Comparison of ENCODE assay signal across 8 cellular contexts in the genomic region with DNA sequence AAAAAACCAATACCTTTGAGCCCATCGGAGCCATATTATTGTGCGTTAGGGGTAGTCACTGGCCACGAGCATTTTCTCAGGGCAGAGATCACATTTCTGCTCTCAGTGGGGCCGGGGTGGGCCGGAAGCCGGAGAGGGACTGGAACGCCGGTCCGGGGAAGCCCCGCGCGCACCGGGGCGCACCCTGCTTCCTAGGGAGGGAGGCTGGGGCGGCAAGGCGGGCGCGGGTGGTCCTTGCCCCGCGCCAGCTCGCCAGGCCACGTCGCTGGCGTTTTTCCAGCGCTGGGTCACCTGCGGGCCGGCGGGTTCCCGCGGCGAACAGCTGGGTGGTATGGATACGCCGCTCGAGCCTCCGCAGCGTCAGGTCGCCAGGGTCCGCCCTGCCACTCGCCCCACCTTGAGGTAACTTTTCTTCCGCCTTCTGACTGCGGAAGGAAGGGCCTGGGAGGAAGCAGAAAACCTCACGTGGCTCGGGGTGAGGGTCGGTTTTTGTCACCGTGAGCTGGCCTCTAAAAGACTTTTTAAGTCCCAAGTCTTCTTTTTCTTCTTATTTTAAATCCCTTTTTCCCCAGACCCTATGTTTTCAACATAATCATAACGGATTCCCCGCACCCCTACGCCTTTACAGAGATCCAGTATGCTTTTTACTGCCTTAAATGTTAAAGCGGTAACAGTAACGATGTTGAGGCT. TPM values are rescaled to one million over a fixed set of nuclear protein-coding genes. Genes with fewer than 3 reads are reported as not detected.
DNase-seq lines count a peak whose midpoint lies in the region; ATAC-seq, FAIRE-seq and TF ChIP-seq lines count a peak whose summit lies in the region.

No MANE protein-coding gene starts in this region.

- H4K91ac ChIP-seq in H1 (replicated peaks; ENCODE audit: insufficient read length, low read length) = peak overlapping the region; percentile 42

- peaks cover 12 to 21% (median 17%) of the 10 kb centered on the region in 4 experiments for H3K36me3 ChIP-seq in H1 (ENCODE audit: control insufficient read depth in 2 of 4, insufficient read depth in 4 of 4, low read length in 3 of 4)
- H3K36me3 ChIP-seq in mucosa of descending colon (ENCODE audit: low read depth) = peaks cover 4% of the 10 kb centered on the region

- 29% methylated on average over 28 of the region's 50 CpGs; no CpG with 5 or more reads in 1 of the 2 experiments for WGBS in H1 (ENCODE audit: extremely low coverage in 1 of 2, insufficient coverage in 1 of 2, insufficient read length in 1 of 2, insufficient replicate concordance in 2 of 2, low coverage in 1 of 2, low lambda C conversion rate in 2 of 2, missing lambda C conversion rate in 1 of 2), 2 experiments

- peaks cover 0 to 28% of the 10 kb centered on the region in 2 experiments; a peak in 3 of 4 replicates for H3K79me2 ChIP-seq in H1 (ENCODE audit: control insufficient read depth in 1 of 2, insufficient read depth in 2 of 2, low read length in 2 of 2)

- H3K79me1 ChIP-seq in H1 (ENCODE audit: low read depth, low read length) = no peaks in the 10 kb centered on the region

- peak in 1 of 2 experiments; percentile 50; a peak in 2 of 3 replicates for TF ChIP-seq POLR2A in H1 (IDR thresholded peaks at IDR 0.05; ENCODE audit: control extremely low read depth in 1 of 2, low read depth in 2 of 2, low read length in 2 of 2)

- peaks cover 42% of the 10 kb centered on the region for H3K4me1 Mint-ChIP-seq in HFFc6 (ENCODE audit: low read depth)

- TF ChIP-seq EP300 in H1 (IDR thresholded peaks at IDR 0.05; ENCODE audit: borderline replicate concordance in 1 of 2, low read depth in 2 of 2, low read length in 2 of 2) = no peak

- H3K4me3 Mint-ChIP-seq in HFFc6 = peak overlapping the region; percentile 30; the same call in 1 of the 2 replicates

- peak; percentile 93 for DNase-seq in GM12865 (ENCODE audit: low read depth)
- DNase-seq in HFFc6 = no peak
- DNase-seq in NCI-H1092 (lab: John Stamatoyannopoulos, UW) = peak; percentile 1
- DNase-seq in activated CD4-positive, alpha-beta T cell treated with anti-CD3 and anti-CD28 coated beads, Interleukin-2, amount 50 U/mL, for 4 hours = peak; percentile 65 to 72
- DNase-seq in H1 (ENCODE audit: low read depth in 1 of 2, low spot score in 2 of 2) = peak in 1 of 2 experiments; percentile 67
- peak; percentile 83 to 90 (median 88) for DNase-seq in mucosa of descending colon
- DNase-seq in stimulated activated CD8-positive, alpha-beta memory T cell treated with anti-CD3 and anti-CD28 coated beads, Interleukin-4, amount 100 ng/mL, for 48 hours = peak; percentile 82
- DNase-seq in D341Med (ENCODE audit: low spot score) = no peak

- H3K56ac ChIP-seq in H1 (replicated peaks; ENCODE audit: insufficient read length, low read depth, low read length) = no peak overlapping the region

- peak overlapping the region in 3 of 4 experiments; percentile 48 to 71 (median 56); a peak in 5 of 7 replicates for H3K9ac ChIP-seq in H1 (replicated peaks in 1 of 4; ENCODE audit: extremely low read depth in 1 of 4, low read depth in 3 of 4, low read length in 3 of 4)

- POLR2A ChIA-PET in H1 (lab: Charles Lee; ENCODE audit: partially characterized antibody) = interaction anchor here (0.6 to 27.5 kb wide), 11 partner anchors 12 to 262 kb away, joined by 3 to 1482 read pairs (median 4); a partner anchor contains a TSS

- H2AFZ ChIP-seq in H1 (ENCODE audit: low read length) = no peak overlapping the region

- H3K9me3 ChIP-seq in H1 (ENCODE audit: insufficient read depth in 2 of 2, low read depth in 1 of 2, low read length in 1 of 2) (no peaks in the 10 kb centered on the region), mucosa of descending colon (no peaks in the 10 kb centered on the region)

- peak overlapping the region; percentile 40; the same call in 1 of the 2 replicates for H2BK12ac ChIP-seq in H1 (ENCODE audit: low read depth, low read length)

- peak overlapping the region; percentile 69 to 82 for H3K4me2 ChIP-seq in H1 (ENCODE audit: insufficient read depth in 1 of 2, low read depth in 2 of 2, low read length in 2 of 2)

- peaks cover 26% of the 10 kb centered on the region for H3K27me3 Mint-ChIP-seq in HFFc6 (ENCODE audit: insufficient read depth)

- TF ChIP-seq CTCF in GM12865 (IDR thresholded peaks at IDR 0.05; ENCODE audit: insufficient read depth, low read depth, low read length, missing control alignments) (no peak), HFFc6 (IDR thresholded peaks at IDR 0.05) (no peak), H1 (IDR thresholded peaks at IDR 0.05; ENCODE audit: control extremely low read depth in 1 of 3, insufficient read depth in 1 of 3, low read depth in 1 of 3, low read length in 3 of 3) (no peak), mucosa of descending colon (IDR thresholded peaks at IDR 0.05) (no peak)

- peaks cover 2 to 4% of the 10 kb centered on the region in 2 experiments for H4K20me1 ChIP-seq in H1 (replicated peaks in 1 of 2; ENCODE audit: control insufficient read depth in 1 of 2, insufficient read depth in 2 of 2, low read length in 2 of 2)

- H4K8ac ChIP-seq in H1 (ENCODE audit: extremely low read depth, insufficient read depth, low read length) = peak overlapping the region; percentile 86; the same call in 1 of the 2 replicates

- H3K4me1 ChIP-seq in H1 (replicated peaks in 1 of 4; ENCODE audit: control insufficient read depth in 3 of 4, insufficient read depth in 4 of 4, low read length in 3 of 4) (peaks cover 0 to 7% (median 2%) of the 10 kb centered on the region in 4 experiments; a peak in 3 of 7 replicates), mucosa of descending colon (ENCODE audit: low read depth) (peaks cover 15% of the 10 kb centered on the region)

- peaks cover 2% of the 10 kb centered on the region; the same call in 1 of the 2 replicates for H3K23me2 ChIP-seq in H1 (ENCODE audit: low read depth, low read length)

- peak overlapping the region; percentile 45 for H3K27ac Mint-ChIP-seq in HFFc6

- intact Hi-C loops in mucosa of descending colon (cut with DNase I, micrococcal nuclease) = no loop called here

- FAIRE-seq in H1 (lab: Jason Lieb, UNC) = no peak

- no peak overlapping the region for H3K14ac ChIP-seq in H1 (ENCODE audit: insufficient read length)

- peak overlapping the region; percentile 65; the same call in 1 of the 2 replicates for H3K18ac ChIP-seq in H1 (ENCODE audit: extremely low read depth, low read length)

- peak overlapping the region; percentile 58; the same call in 1 of the 2 replicates for H3K27ac ChIP-seq in H1 (ENCODE audit: low read depth, low read length)

- peak in 1 of 2 experiments; percentile 22; a peak in 1 of 4 replicates for TF ChIP-seq RAD21 in H1 (IDR thresholded peaks at IDR 0.05 in 1 of 2, conservative IDR thresholded peaks at IDR 0.05 in 1 of 2; ENCODE audit: low read depth in 2 of 2, low read length in 2 of 2)

- peak overlapping the region; percentile 55; the same call in 1 of the 2 replicates for H2BK20ac ChIP-seq in H1 (ENCODE audit: low read length)

- CTCF ChIA-PET in H1 (lab: Charles Lee; ENCODE audit: partially characterized antibody) = interaction anchor here (0.9 to 4.1 kb wide), 6 partner anchors 20 to 83 kb away, joined by 3 to 23 read pairs (median 4); no protein-coding TSS in a partner anchor

- H3K4ac ChIP-seq in H1 (replicated peaks; ENCODE audit: insufficient read length, low read depth, low read length) = peak overlapping the region; percentile 61

- H3K23ac ChIP-seq in H1 (ENCODE audit: insufficient read length) = no peak overlapping the region

- peaks cover 24% of the 10 kb centered on the region for H3K36me3 Mint-ChIP-seq in HFFc6 (ENCODE audit: low read depth)

- H3K27me3 ChIP-seq in H1 (replicated peaks in 1 of 4; ENCODE audit: control insufficient read depth in 3 of 4, extremely low read depth in 1 of 4, insufficient read depth in 3 of 4, low read length in 3 of 4) = no peaks in the 10 kb centered on the region

- no peak overlapping the region for H2BK15ac ChIP-seq in H1 (ENCODE audit: low read length)

- H4K5ac ChIP-seq in H1 (ENCODE audit: insufficient read length, low read depth, low read length) = no peak overlapping the region

- peak overlapping the region; percentile 68; the same call in 1 of the 2 replicates for H2BK5ac ChIP-seq in H1 (ENCODE audit: low read depth, low read length)

- peaks cover 25% of the 10 kb centered on the region for H3K9me3 Mint-ChIP-seq in HFFc6

- no peak overlapping the region for H2AK5ac ChIP-seq in H1 (ENCODE audit: low read depth, low read length)

- H3K4me3 ChIP-seq in GM12865 (ENCODE audit: low read depth, low read length) = peak overlapping the region; percentile 74
- peak overlapping the region; percentile 33 to 61 (median 46) for H3K4me3 ChIP-seq in H1 (ENCODE audit: extremely low read depth in 1 of 4, insufficient read depth in 2 of 4, low read depth in 3 of 4, low read length in 4 of 4)
- peak overlapping the region; percentile 40 for H3K4me3 ChIP-seq in mucosa of descending colon

- H2BK120ac ChIP-seq in H1 (replicated peaks; ENCODE audit: low read depth, low read length) = no peak overlapping the region

- ATAC-seq in mucosa of descending colon = peak; percentile 51

TF ChIP-seq in H1, 55 proteins besides CTCF, POLR2A, EP300 and RAD21 (continues in another document):
- TF ChIP-seq TBP (IDR thresholded peaks at IDR 0.05; ENCODE audit: low read depth, low read length) (no peak; the same call in 1 of the 2 replicates), KDM5A (IDR thresholded peaks at IDR 0.05; ENCODE audit: low read length) (no peak), GTF2F1 (IDR thresholded peaks at IDR 0.05; ENCODE audit: borderline replicate concordance, low read depth, low read length) (no peak), ASH2L (IDR thresholded peaks at IDR 0.05; ENCODE audit: low read length) (peak; percentile 80), NANOG (IDR thresholded peaks at IDR 0.05; ENCODE audit: insufficient read depth, low read depth, low read length, poor library complexity, severe bottlenecking) (no peak), MAFK (IDR thresholded peaks at IDR 0.05; ENCODE audit: low read depth, low read length) (no peak)
- TF ChIP-seq, protein P1, sequence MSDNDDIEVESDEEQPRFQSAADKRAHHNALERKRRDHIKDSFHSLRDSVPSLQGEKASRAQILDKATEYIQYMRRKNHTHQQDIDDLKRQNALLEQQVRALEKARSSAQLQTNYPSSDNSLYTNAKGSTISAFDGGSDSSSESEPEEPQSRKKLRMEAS (IDR thresholded peaks at IDR 0.05) = peak; percentile 64

RNA-seq across cellular contexts. Expression of a gene that starts 2.7 kb away (rescaled TPM):
- over 10,000 TPM in 4 of 6 experiments, 1,000 to 10,000 TPM in 2; 8,709 to 10,268 (median 10,123) TPM for total RNA-seq in HFFc6 (2021; fragmentation: NEBNext Ultra II Directional; extraction: Animal tissue kit (Norgen Biotek cat#: 25700))
- 13,468 and 13,823 TPM in 2 replicates for total RNA-seq in H1 (2021; fragmentation: NEBNext Ultra II Directional; extraction: Animal tissue kit (Norgen Biotek cat#: 25700))
- polyA plus RNA-seq in H1 (2011; rRNA removed) = 10,552 and 13,927 TPM in 2 replicates
- polyA plus RNA-seq in H1 (2011; cell fraction: cytosol; rRNA removed) = 16,498 TPM
- 10,268 TPM for polyA plus RNA-seq in H1 (2011; cell fraction: nucleus; rRNA removed)
- 14,752 to 19,552 TPM (median 16,169 TPM) in 4 replicates for polyA plus RNA-seq in H1 (2012, experiment 1 of 2)
- 2,073 TPM for polyA plus RNA-seq in H1 (2012, experiment 2 of 2)
- polyA plus RNA-seq in H1 (2013, experiment 1 of 2) = 13,042 TPM
- 13,003 TPM for polyA plus RNA-seq in H1 (2013, experiment 2 of 2)
- polyA minus RNA-seq in H1 (2011; rRNA and poly(A)+ RNA removed) = 13,556 and 16,300 TPM in 2 replicates
- 5,618 TPM for polyA minus RNA-seq in H1 (2011; cell fraction: cytosol; rRNA and poly(A)+ RNA removed)
- polyA minus RNA-seq in H1 (2011; cell fraction: nucleus; rRNA and poly(A)+ RNA removed) = 6,584 TPM
- 1,000 to 10,000 TPM; 6,833 to 8,492 (median 7,090) TPM for total RNA-seq in mucosa of descending colon

Comparison
In these comparisons a context has a peak if more than half of its experiments do, and no peak if none do; other contexts are left out.
1. DNase-seq: peak in GM12865 (single experiment), NCI-H1092 (single experiment), activated CD4-positive, alpha-beta T cell treated with anti-CD3 and anti-CD28 coated beads, Interleukin-2, amount 50 U/mL, for 4 hours (2 of 2), mucosa of descending colon (3 of 3) and stimulated activated CD8-positive, alpha-beta memory T cell treated with anti-CD3 and anti-CD28 coated beads, Interleukin-4, amount 100 ng/mL, for 48 hours (single experiment); none in HFFc6 (single experiment) and D341Med (single experiment).
2. Peak in every context shown above with its lines, with median percentiles within 50 percentile points of each other: H3K4me3 ChIP-seq.